ENCODE assay signal across 17 cellular contexts in genomic region chr7:2539031-2540028, GRCh38. TPM values are rescaled to one million over a fixed set of nuclear protein-coding genes. Genes with fewer than 3 reads are reported as not detected.
A peak's percentile ranks its signal among the peaks of the same experiment; 100 is the strongest.
DNase-seq lines count a peak whose midpoint lies in the region; ATAC-seq and TF ChIP-seq lines count a peak whose summit lies in the region.
"Had no signal": no experiment of that assay in that cellular context is flagged by ENCODE, and none has a peak within 500 bp of the region (broad histone marks: within the 10 kb centered on the region; RNA-seq: fewer than 3 reads in every experiment).

No MANE protein-coding gene starts in this region.

- H3K4me1 Mint-ChIP-seq in activated CD4-positive, alpha-beta T cell treated with anti-CD3 and anti-CD28 coated beads for 36 hours = no peaks in the 10 kb centered on the region
- no peaks in the 10 kb centered on the region for H3K4me1 Mint-ChIP-seq in stimulated activated effector memory CD8-positive, alpha-beta T cell treated with anti-CD3 and anti-CD28 coated beads, Interleukin-12 subunit alpha, Interleukin-12 subunit beta, amount 100 ng/mL, for 72 hours

- no peaks in the 10 kb centered on the region for H3K27me3 ChIP-seq in Peyer's patch
- H3K27me3 ChIP-seq: BE2C, esophagus muscularis mucosa, gastrocnemius medialis, SJCRH30 had no signal

- H3K27ac Mint-ChIP-seq in activated CD4-positive, alpha-beta T cell treated with anti-CD3 and anti-CD28 coated beads for 36 hours = no peak overlapping the region
- H3K27ac Mint-ChIP-seq in stimulated activated effector memory CD8-positive, alpha-beta T cell treated with anti-CD3 and anti-CD28 coated beads, Interleukin-12 subunit alpha, Interleukin-12 subunit beta, amount 100 ng/mL, for 72 hours = peak overlapping the region; percentile 48
- H3K27ac Mint-ChIP-seq: T-helper 1 cell treated with Interleukin-12 subunit alpha and Interleukin-12 subunit beta and Interleukin-4 antibody, amounts not matched to agents 30 μg/mL and 1 μg/mL, for 36 hours had no signal

- no peaks in the 10 kb centered on the region for H3K27me3 Mint-ChIP-seq in activated CD4-positive, alpha-beta T cell treated with anti-CD3 and anti-CD28 coated beads for 36 hours

- POLR2A ChIA-PET in activated CD4-positive, alpha-beta T cell treated with anti-CD3 and anti-CD28 coated beads for 36 hours (lab: Charles Lee) = no interaction called here

- no peak overlapping the region for H3K4me3 ChIP-seq in Peyer's patch
- H3K4me3 ChIP-seq: esophagus muscularis mucosa, gastrocnemius medialis, SJCRH30 had no signal

- intact Hi-C loops in activated CD4-positive, alpha-beta T cell treated with anti-CD3 and anti-CD28 coated beads for 36 hours (cut with DNase I, micrococcal nuclease) = no loop called here

- no peaks in the 10 kb centered on the region for H3K9me3 ChIP-seq in Peyer's patch
- H3K9me3 ChIP-seq: BE2C, esophagus muscularis mucosa, gastrocnemius medialis, SJCRH30 had no signal

- CTCF ChIA-PET in activated CD4-positive, alpha-beta T cell treated with anti-CD3 and anti-CD28 coated beads for 36 hours (lab: Charles Lee) = no interaction called here

- TF ChIP-seq CTCF in Peyer's patch (IDR thresholded peaks at IDR 0.05) = no peak

- no peak overlapping the region for H3K27ac ChIP-seq in Peyer's patch
- H3K27ac ChIP-seq: esophagus muscularis mucosa, gastrocnemius medialis, HL-60, SJCRH30 had no signal

- TF ChIP-seq POLR2A in Peyer's patch (IDR thresholded peaks at IDR 0.05) = no peak

- no peaks in the 10 kb centered on the region for H3K9me3 Mint-ChIP-seq in activated CD4-positive, alpha-beta T cell treated with anti-CD3 and anti-CD28 coated beads for 36 hours (ENCODE audit: low read depth)
- H3K9me3 Mint-ChIP-seq in stimulated activated effector memory CD8-positive, alpha-beta T cell treated with anti-CD3 and anti-CD28 coated beads, Interleukin-12 subunit alpha, Interleukin-12 subunit beta, amount 100 ng/mL, for 72 hours = no peaks in the 10 kb centered on the region
- H3K9me3 Mint-ChIP-seq: T-helper 1 cell treated with Interleukin-12 subunit alpha and Interleukin-12 subunit beta and Interleukin-4 antibody, amounts not matched to agents 30 μg/mL and 1 μg/mL, for 36 hours had no signal

- no peak for ATAC-seq in activated CD4-positive, alpha-beta T cell treated with anti-CD3 and anti-CD28 coated beads for 36 hours
- ATAC-seq in stimulated activated effector memory CD8-positive, alpha-beta T cell treated with anti-CD3 and anti-CD28 coated beads, Interleukin-12 subunit alpha, Interleukin-12 subunit beta, amount 100 ng/mL, for 72 hours = no peak
- ATAC-seq: gastrocnemius medialis had no signal

- H3K4me3 Mint-ChIP-seq in activated CD4-positive, alpha-beta T cell treated with anti-CD3 and anti-CD28 coated beads for 36 hours = no peak overlapping the region
- H3K4me3 Mint-ChIP-seq in stimulated activated effector memory CD8-positive, alpha-beta T cell treated with anti-CD3 and anti-CD28 coated beads, Interleukin-12 subunit alpha, Interleukin-12 subunit beta, amount 100 ng/mL, for 72 hours = no peak overlapping the region
- H3K4me3 Mint-ChIP-seq: T-helper 1 cell treated with Interleukin-12 subunit alpha and Interleukin-12 subunit beta and Interleukin-4 antibody, amounts not matched to agents 30 μg/mL and 1 μg/mL, for 36 hours had no signal

- peaks cover 0 to 63% (median 0%) of the 10 kb centered on the region in 3 donors for H3K36me3 ChIP-seq in Peyer's patch

- DNase-seq in activated CD4-positive, alpha-beta T cell treated with anti-CD3 and anti-CD28 coated beads for 36 hours = peak; percentile 5
- no peak for DNase-seq in activated CD4-positive, alpha-beta T cell treated with anti-CD3 and anti-CD28 coated beads, Interleukin-2, amount 50 U/mL, for 1 hour
- peak in 2 of 3 donors; percentile 41 to 44 for DNase-seq in Peyer's patch
- DNase-seq in iPS-NIHi11 (ENCODE audit: low spot score) = peak; percentile 11
- DNase-seq in stimulated activated effector memory CD8-positive, alpha-beta T cell treated with anti-CD3 and anti-CD28 coated beads, Interleukin-12 subunit alpha, Interleukin-12 subunit beta, amount 100 ng/mL, for 72 hours (ENCODE audit: low spot score in 2 of 2) = no peak
- no peak for DNase-seq in NCI-H2227 (lab: John Stamatoyannopoulos, UW; ENCODE audit: unreplicated experiment)
- no peak for DNase-seq in NCI-H748 (lab: John Stamatoyannopoulos, UW; ENCODE audit: unreplicated experiment)
- no peak for DNase-seq in DMS79 (lab: John Stamatoyannopoulos, UW)
- DNase-seq: BE2C, gastrocnemius medialis, IMR-90, NCI-H774, OCI-M1 had no signal

- peaks cover 7% of the 10 kb centered on the region for H3K36me3 Mint-ChIP-seq in activated CD4-positive, alpha-beta T cell treated with anti-CD3 and anti-CD28 coated beads for 36 hours (ENCODE audit: low read depth)
- peaks cover 77% of the 10 kb centered on the region for H3K36me3 Mint-ChIP-seq in stimulated activated effector memory CD8-positive, alpha-beta T cell treated with anti-CD3 and anti-CD28 coated beads, Interleukin-12 subunit alpha, Interleukin-12 subunit beta, amount 100 ng/mL, for 72 hours

- H3K4me1 ChIP-seq in Peyer's patch = no peaks in the 10 kb centered on the region
- H3K4me1 ChIP-seq: BE2C, gastrocnemius medialis, SJCRH30 had no signal

RNA-seq across cellular contexts. Expression of gene BRAT1, which starts 16.0 kb away (rescaled TPM):
- 10 to 100 TPM; 34.7 to 35.9 TPM for total RNA-seq in activated CD4-positive, alpha-beta T cell treated with anti-CD3 and anti-CD28 coated beads for 36 hours
- total RNA-seq in Peyer's patch = 10 to 100 TPM; 43.3 to 73.3 (median 54.1) TPM

RNA-seq across cellular contexts. Expression of gene IQCE, which starts 19.4 kb away (rescaled TPM):
- 1 to 10 TPM; 7.2 to 8.4 TPM for total RNA-seq in activated CD4-positive, alpha-beta T cell treated with anti-CD3 and anti-CD28 coated beads for 36 hours
- total RNA-seq in Peyer's patch = 100 to 1,000 TPM in 1 of 4 donors, 10 to 100 TPM in 3; 30.0 to 159 (median 72.2) TPM

RNA-seq across cellular contexts. Expression of gene LFNG, which starts 19.8 kb away (rescaled TPM):
- 10 to 100 TPM; 14.9 to 23.3 TPM for total RNA-seq in activated CD4-positive, alpha-beta T cell treated with anti-CD3 and anti-CD28 coated beads for 36 hours
- total RNA-seq in Peyer's patch = 100 to 1,000 TPM in 1 of 4 donors, 10 to 100 TPM in 3; 22.3 to 104 (median 41.7) TPM

Comparison
In these comparisons a context has a peak if more than half of its experiments do, and no peak if none do; other contexts are left out.
1. DNase-seq: peak in activated CD4-positive, alpha-beta T cell treated with anti-CD3 and anti-CD28 coated beads for 36 hours (single experiment), Peyer's patch (2 of 3) and iPS-NIHi11 (single experiment); none in activated CD4-positive, alpha-beta T cell treated with anti-CD3 and anti-CD28 coated beads, Interleukin-2, amount 50 U/mL, for 1 hour (single experiment), stimulated activated effector memory CD8-positive, alpha-beta T cell treated with anti-CD3 and anti-CD28 coated beads, Interleukin-12 subunit alpha, Interleukin-12 subunit beta, amount 100 ng/mL, for 72 hours (0 of 2), NCI-H2227 (single experiment), NCI-H748 (single experiment) and DMS79 (single experiment).